In genomic region chr9:3200331-3200774, GRCh38 we compare ENCODE assay signal across 23 cellular contexts.
A peak's percentile ranks its signal among the peaks of the same experiment; 100 is the strongest.
DNase-seq lines count a peak whose midpoint lies in the region; ATAC-seq, FAIRE-seq and TF ChIP-seq lines count a peak whose summit lies in the region.
"Had no signal": no experiment of that assay in that cellular context is flagged by ENCODE, and none has a peak within 500 bp of the region (broad histone marks: within the 10 kb centered on the region; RNA-seq: fewer than 3 reads in every experiment).

No MANE protein-coding gene starts in this region.

- DNase-seq in GM03348 (ENCODE audit: low spot score) (peak; percentile 53), PC-3 (peak; percentile 21), endothelial cell of umbilical vein (ENCODE audit: low read depth, low spot score) (no peak), renal cortical epithelial cell (ENCODE audit: low read depth) (peak; percentile 11), NCI-H1694 (lab: John Stamatoyannopoulos, UW) (no peak)
- no peak for DNase-seq in activated naive CD8-positive, alpha-beta T cell treated with anti-CD3 and anti-CD28 coated beads, Interleukin-2, amount 50 U/mL, for 24 hours
- DNase-seq in stimulated activated naive CD4-positive, alpha-beta T cell treated with Interleukin-2 at 50 U/mL for 16 hours (lab: John Stamatoyannopoulos, UW): no peak
- no peak for DNase-seq in activated CD8-positive, alpha-beta memory T cell treated with anti-CD3 and anti-CD28 coated beads for 24 hours
- DNase-seq: activated CD4-positive, CD25-positive, alpha-beta regulatory T cell treated with anti-CD3 and anti-CD28 coated beads, Interleukin-2, amount 50 U/mL, for 72 hours; activated T-cell treated with anti-CD3 and anti-CD28 coated beads, Interleukin-2, amount 50 U/mL, for 72 hours; body of pancreas; DND-41; gastrocnemius medialis; hypothalamus; islet precursor cell; lower lobe of right lung; NCI-H524; nucleus accumbens had no signal

- H3K4me1 ChIP-seq in PC-3 (ENCODE audit: insufficient read depth, low read length): no peaks in the 10 kb centered on the region; the same call in 1 of the 2 replicates
- H3K4me1 ChIP-seq in endothelial cell of umbilical vein (ENCODE audit: control insufficient read depth, extremely low read depth, insufficient read depth, low read length): no peaks in the 10 kb centered on the region
- H3K4me1 ChIP-seq: body of pancreas, gastrocnemius medialis, lower lobe of right lung had no signal

- H3K36me3 ChIP-seq in PC-3 (ENCODE audit: low read depth, low read length) (no peaks in the 10 kb centered on the region), endothelial cell of umbilical vein (ENCODE audit: control insufficient read depth in 2 of 2, extremely low read depth in 1 of 2, insufficient read depth in 2 of 2, low read length in 2 of 2) (no peaks in the 10 kb centered on the region)
- H3K36me3 ChIP-seq: gastrocnemius medialis, lower lobe of right lung had no signal

- no peak overlapping the region for H3K4me3 Mint-ChIP-seq in activated naive CD8-positive, alpha-beta T cell treated with anti-CD3 and anti-CD28 coated beads, Interleukin-2, amount 50 U/mL, for 24 hours
- H3K4me3 Mint-ChIP-seq: activated T-cell treated with anti-CD3 and anti-CD28 coated beads, Interleukin-2, amount 50 U/mL, for 72 hours; B cell had no signal

- no peak for FAIRE-seq in endothelial cell of umbilical vein (lab: Jason Lieb, UNC)
- FAIRE-seq: endometrium had no signal

- H3K9me1 ChIP-seq in endothelial cell of umbilical vein (replicated peaks; ENCODE audit: control insufficient read depth, extremely low read depth, insufficient read depth, low read length): no peaks in the 10 kb centered on the region

- no peaks in the 10 kb centered on the region for H3K36me3 Mint-ChIP-seq in activated naive CD8-positive, alpha-beta T cell treated with anti-CD3 and anti-CD28 coated beads, Interleukin-2, amount 50 U/mL, for 24 hours (ENCODE audit: low read depth)
- H3K36me3 Mint-ChIP-seq: activated naive CD4-positive, alpha-beta T cell treated with anti-CD3 and anti-CD28 coated beads, Interleukin-2, amount 50 U/mL, for 72 hours had no signal

- BruUV-seq in PC-3 (replicated peaks; lab: Mats Ljungman, UMichigan) (no TSS peak), endothelial cell of umbilical vein (replicated peaks; lab: Mats Ljungman, UMichigan) (no TSS peak)

- H3K4me2 ChIP-seq in PC-3 (ENCODE audit: low read length): no peak overlapping the region
- no peak overlapping the region for H3K4me2 ChIP-seq in endothelial cell of umbilical vein (ENCODE audit: insufficient read depth, low read length)

- dilution Hi-C loops in endothelial cell of umbilical vein (cut with MboI; ENCODE audit: extremely low pct_ligation_motif_present, low sequenced_read_pairs): no loop called here

- H3K9ac ChIP-seq in PC-3 (ENCODE audit: low read length) (no peak overlapping the region), endothelial cell of umbilical vein (replicated peaks; ENCODE audit: extremely low read depth, insufficient read depth, low read length) (no peak overlapping the region)

- H3K27me3 ChIP-seq in PC-3 (ENCODE audit: low read length) (0 out of 2 replicates have a peak, but pooled peaks cover 9% of the 10 kb centered on the region), endothelial cell of umbilical vein (ENCODE audit: control insufficient read depth in 2 of 2, insufficient read depth in 2 of 2, low read length in 2 of 2) (no peaks in the 10 kb centered on the region)
- H3K27me3 ChIP-seq: body of pancreas, gastrocnemius medialis had no signal

- TF ChIP-seq CTCF in PC-3 (conservative IDR thresholded peaks at IDR 0.05; ENCODE audit: low read depth, low read length) (no peak), endothelial cell of umbilical vein (IDR thresholded peaks at IDR 0.05; ENCODE audit: extremely low read depth in 1 of 2, insufficient read depth in 1 of 2, low read depth in 1 of 2, low read length in 2 of 2) (no peak)

- POLR2A ChIA-PET in PC-3 (lab: Charles Lee; ENCODE audit: unreplicated experiment): no interaction called here
- POLR2A ChIA-PET in endothelial cell of umbilical vein (lab: Charles Lee): no interaction called here

- intact Hi-C loops in PC-3 (cut with micrococcal nuclease) (no loop called here), endothelial cell of umbilical vein (cut with micrococcal nuclease) (no loop called here)

- no peak overlapping the region for H3K27ac Mint-ChIP-seq in activated naive CD8-positive, alpha-beta T cell treated with anti-CD3 and anti-CD28 coated beads, Interleukin-2, amount 50 U/mL, for 24 hours
- H3K27ac Mint-ChIP-seq: activated naive CD4-positive, alpha-beta T cell treated with anti-CD3 and anti-CD28 coated beads, Interleukin-2, amount 50 U/mL, for 72 hours; activated T-cell treated with anti-CD3 and anti-CD28 coated beads, Interleukin-2, amount 50 U/mL, for 72 hours; B cell had no signal

- no peaks in the 10 kb centered on the region for H3F3A ChIP-seq in PC-3 (ENCODE audit: low read length, unreplicated experiment)

- ATAC-seq in PC-3: no peak
- no peak for ATAC-seq in activated naive CD8-positive, alpha-beta T cell treated with anti-CD3 and anti-CD28 coated beads, Interleukin-2, amount 50 U/mL, for 24 hours
- ATAC-seq: activated naive CD4-positive, alpha-beta T cell treated with anti-CD3 and anti-CD28 coated beads, Interleukin-2, amount 50 U/mL, for 72 hours; activated T-cell treated with anti-CD3 and anti-CD28 coated beads, Interleukin-2, amount 50 U/mL, for 72 hours; body of pancreas; gastrocnemius medialis; lower lobe of right lung had no signal

- no peaks in the 10 kb centered on the region for H3K9me3 ChIP-seq in PC-3 (ENCODE audit: low read length)
- H3K9me3 ChIP-seq in endothelial cell of umbilical vein (replicated peaks; ENCODE audit: control insufficient read depth, insufficient read depth, low read length): no peaks in the 10 kb centered on the region
- H3K9me3 ChIP-seq: body of pancreas, gastrocnemius medialis, lower lobe of right lung had no signal

- no peak overlapping the region for H2AFZ ChIP-seq in PC-3 (ENCODE audit: low read length)
- H2AFZ ChIP-seq in endothelial cell of umbilical vein (ENCODE audit: low read depth, low read length): no peak overlapping the region

- H3K4me3 ChIP-seq in PC-3 (ENCODE audit: low read length) (no peak overlapping the region), endothelial cell of umbilical vein (replicated peaks in 1 of 3; ENCODE audit: insufficient read depth in 1 of 3, low read depth in 1 of 3, low read length in 3 of 3) (no peak overlapping the region)
- H3K4me3 ChIP-seq: body of pancreas, coronary artery, gastrocnemius medialis, lower lobe of right lung had no signal

- no peaks in the 10 kb centered on the region for H3K9me3 Mint-ChIP-seq in activated naive CD8-positive, alpha-beta T cell treated with anti-CD3 and anti-CD28 coated beads, Interleukin-2, amount 50 U/mL, for 24 hours
- H3K9me3 Mint-ChIP-seq: activated naive CD4-positive, alpha-beta T cell treated with anti-CD3 and anti-CD28 coated beads, Interleukin-2, amount 50 U/mL, for 72 hours; activated T-cell treated with anti-CD3 and anti-CD28 coated beads, Interleukin-2, amount 50 U/mL, for 72 hours had no signal

- no peak overlapping the region for H3K27ac ChIP-seq in PC-3 (ENCODE audit: low read length)
- H3K27ac ChIP-seq in endothelial cell of umbilical vein (ENCODE audit: insufficient read depth, low read depth, low read length): no peak overlapping the region
- H3K27ac ChIP-seq: body of pancreas, coronary artery, gastrocnemius medialis, lower lobe of right lung, RWPE1 had no signal

- CTCF ChIA-PET in PC-3 (lab: Charles Lee): no interaction called here
- CTCF ChIA-PET in endothelial cell of umbilical vein (lab: Charles Lee): interaction anchor here (0.6 to 1.2 kb wide), 2 partner anchors 9 to 340 kb away, joined by 3 read pairs; no protein-coding TSS in a partner anchor

- H4K20me1 ChIP-seq in PC-3 (ENCODE audit: low read length) (no peaks in the 10 kb centered on the region), endothelial cell of umbilical vein (replicated peaks; ENCODE audit: control insufficient read depth, extremely low read depth, insufficient read depth, low read length) (no peaks in the 10 kb centered on the region)

- no peaks in the 10 kb centered on the region for H3K4me1 Mint-ChIP-seq in activated naive CD8-positive, alpha-beta T cell treated with anti-CD3 and anti-CD28 coated beads, Interleukin-2, amount 50 U/mL, for 24 hours
- H3K4me1 Mint-ChIP-seq: B cell had no signal

- no peak for TF ChIP-seq POLR2A in endothelial cell of umbilical vein (IDR thresholded peaks at IDR 0.05; ENCODE audit: low read depth, low read length)

- peaks cover 22% of the 10 kb centered on the region for H3K27me3 Mint-ChIP-seq in activated naive CD8-positive, alpha-beta T cell treated with anti-CD3 and anti-CD28 coated beads, Interleukin-2, amount 50 U/mL, for 24 hours

- H3K9me2 ChIP-seq in PC-3 (replicated peaks; ENCODE audit: low read length): no peaks in the 10 kb centered on the region

- H3K79me2 ChIP-seq in PC-3 (ENCODE audit: low read length) (no peaks in the 10 kb centered on the region), endothelial cell of umbilical vein (ENCODE audit: control insufficient read depth, insufficient read depth, low read length) (no peaks in the 10 kb centered on the region)

TF ChIP-seq in endothelial cell of umbilical vein, 7 proteins besides CTCF, POLR2A, EP300 and RAD21:
- TF ChIP-seq MYC (IDR thresholded peaks at IDR 0.05; ENCODE audit: low read depth, low read length) (no peak), FOS (IDR thresholded peaks at IDR 0.05; ENCODE audit: borderline replicate concordance, insufficient read depth, low read length) (peak; percentile 15)

Comparison
In these comparisons a context has a peak if more than half of its experiments do, and no peak if none do; other contexts are left out.
1. DNase-seq: peak in GM03348 (single experiment), PC-3 (single experiment) and renal cortical epithelial cell (single experiment); none in endothelial cell of umbilical vein (single experiment), NCI-H1694 (single experiment), activated naive CD8-positive, alpha-beta T cell treated with anti-CD3 and anti-CD28 coated beads, Interleukin-2, amount 50 U/mL, for 24 hours (single experiment), stimulated activated naive CD4-positive, alpha-beta T cell treated with Interleukin-2 at 50 U/mL for 16 hours (single experiment) and activated CD8-positive, alpha-beta memory T cell treated with anti-CD3 and anti-CD28 coated beads for 24 hours (single experiment).